1 cellular context compared by ENCODE assay signal in genomic region chr9:83630938-83631457, GRCh38.
TF ChIP-seq lines count a peak whose summit lies in the region.

No MANE protein-coding gene starts in this region.

TF ChIP-seq in HepG2, 621 proteins besides CTCF, POLR2A, EP300 and RAD21:
- TF ChIP-seq CCAR2 (optimal IDR thresholded peaks at IDR 0.05; ENCODE audit: low read depth, low read length) (no peak), MXD1 (CRISPR knock-in tag; IDR thresholded peaks at IDR 0.05) (no peak), KLF16 (CRISPR knock-in tag; IDR thresholded peaks at IDR 0.05) (no peak)
